Comparison of ENCODE assay signal across 14 cellular contexts in genomic region chr4:142416121-142416520, GRCh38.
DNase-seq lines count a peak whose midpoint lies in the region; ATAC-seq and TF ChIP-seq lines count a peak whose summit lies in the region.
"Had no signal": no experiment of that assay in that cellular context is flagged by ENCODE, and none has a peak within 500 bp of the region (broad histone marks: within the 10 kb centered on the region; RNA-seq: fewer than 3 reads in every experiment).

No MANE protein-coding gene starts in this region.

- ATAC-seq in foreskin keratinocyte = peak; percentile 82
- no peak for ATAC-seq in GM21717 (IDR thresholded peaks at IDR 0.05; ENCODE audit: unreplicated experiment)

- H3K36me3 ChIP-seq in CD8-positive, alpha-beta memory T cell (ENCODE audit: insufficient read depth, low read length) = no peaks in the 10 kb centered on the region
- H3K36me3 ChIP-seq: ovary, Peyer's patch, transverse colon had no signal

- peaks cover 42% of the 10 kb centered on the region for H3K4me1 ChIP-seq in CD8-positive, alpha-beta memory T cell (ENCODE audit: insufficient read depth, low read length)
- H3K4me1 ChIP-seq in foreskin keratinocyte = peaks cover 30% of the 10 kb centered on the region
- H3K4me1 ChIP-seq: Caco-2, Peyer's patch, transverse colon had no signal

- no peaks in the 10 kb centered on the region for H3K9me3 ChIP-seq in CD8-positive, alpha-beta memory T cell (ENCODE audit: low read length)
- H3K9me3 ChIP-seq: Caco-2, ovary, Peyer's patch, transverse colon had no signal

- no peak overlapping the region for H3K27ac ChIP-seq in CD8-positive, alpha-beta memory T cell (ENCODE audit: low read depth, low read length)
- peak overlapping the region; percentile 85 for H3K27ac ChIP-seq in foreskin keratinocyte
- H3K27ac ChIP-seq: ovary had no signal

- DNase-seq in CD8-positive, alpha-beta memory T cell = no peak
- DNase-seq in HS-27A (ENCODE audit: low read depth) (peak; percentile 59), foreskin keratinocyte (peak; percentile 84 to 85), NOMO-1 treated with DMSO at 0.1 percent for 48 hours (lab: John Stamatoyannopoulos, UW; ENCODE audit: unreplicated experiment) (no peak), cortex of kidney (lab: John Stamatoyannopoulos, UW) (no peak), NK-92 (lab: John Stamatoyannopoulos, UW; ENCODE audit: unreplicated experiment) (no peak)
- DNase-seq in activated naive CD8-positive, alpha-beta T cell treated with anti-CD3 and anti-CD28 coated beads for 36 hours = no peak
- DNase-seq: Caco-2; NCI-H1092 treated with DMSO at 0.1 percent for 48 hours; ovary; Peyer's patch; stimulated activated CD4-positive, alpha-beta T cell treated with anti-CD3 and anti-CD28 coated beads, Interleukin-12 subunit alpha, Interleukin-12 subunit beta, amount 100 ng/mL, for 4 hours; transverse colon had no signal

- H3K4me3 Mint-ChIP-seq in CD8-positive, alpha-beta memory T cell = peak overlapping the region in 5 of 7 donors; percentile 21 to 72 (median 69)
- no peak overlapping the region for H3K4me3 Mint-ChIP-seq in activated naive CD8-positive, alpha-beta T cell treated with anti-CD3 and anti-CD28 coated beads for 36 hours

- CTCF ChIA-PET in CD8-positive, alpha-beta memory T cell (lab: Charles Lee) = interaction anchor here (1.4 to 1.7 kb wide), 3 partner anchors 13 to 61 kb away, joined by 4 to 6 read pairs (median 5); no protein-coding TSS in a partner anchor

- no peaks in the 10 kb centered on the region for H3K27me3 ChIP-seq in CD8-positive, alpha-beta memory T cell (ENCODE audit: insufficient read depth, low read length, poor library complexity, severe bottlenecking)
- H3K27me3 ChIP-seq in foreskin keratinocyte = no peaks in the 10 kb centered on the region
- H3K27me3 ChIP-seq: ovary, Peyer's patch, transverse colon had no signal

- H3K9me3 Mint-ChIP-seq in CD8-positive, alpha-beta memory T cell = no peaks in the 10 kb centered on the region
- peaks cover 10% of the 10 kb centered on the region for H3K9me3 Mint-ChIP-seq in activated naive CD8-positive, alpha-beta T cell treated with anti-CD3 and anti-CD28 coated beads for 36 hours

- H3K4me3 ChIP-seq in CD8-positive, alpha-beta memory T cell (ENCODE audit: low read length) = peak overlapping the region; percentile 39
- H3K4me3 ChIP-seq: ovary, Peyer's patch, transverse colon had no signal

- no peaks in the 10 kb centered on the region for H3K27me3 Mint-ChIP-seq in CD8-positive, alpha-beta memory T cell
- no peaks in the 10 kb centered on the region for H3K27me3 Mint-ChIP-seq in activated naive CD8-positive, alpha-beta T cell treated with anti-CD3 and anti-CD28 coated beads for 36 hours

- TF ChIP-seq CTCF in foreskin keratinocyte (conservative IDR thresholded peaks at IDR 0.05) = no peak

- POLR2A ChIA-PET in CD8-positive, alpha-beta memory T cell (lab: Charles Lee) = interaction anchor here (1.3 to 1.9 kb wide), 2 partner anchors 10 to 13 kb away, joined by 5 to 19 read pairs; no protein-coding TSS in a partner anchor

- H3K36me3 Mint-ChIP-seq in CD8-positive, alpha-beta memory T cell = no peaks in the 10 kb centered on the region
- H3K36me3 Mint-ChIP-seq in activated naive CD8-positive, alpha-beta T cell treated with anti-CD3 and anti-CD28 coated beads for 36 hours = peaks cover 16% of the 10 kb centered on the region

- peaks cover 22 to 41% (median 40%) of the 10 kb centered on the region in 3 donors for H3K4me1 Mint-ChIP-seq in CD8-positive, alpha-beta memory T cell
- H3K4me1 Mint-ChIP-seq in activated naive CD8-positive, alpha-beta T cell treated with anti-CD3 and anti-CD28 coated beads for 36 hours = peaks cover 65% of the 10 kb centered on the region

- H3K27ac Mint-ChIP-seq in CD8-positive, alpha-beta memory T cell = peak overlapping the region; percentile 8 to 97 (median 84)
- H3K27ac Mint-ChIP-seq in activated naive CD8-positive, alpha-beta T cell treated with anti-CD3 and anti-CD28 coated beads for 36 hours = peak overlapping the region; percentile 94

Comparison
In these comparisons a context has a peak if more than half of its experiments do, and no peak if none do; other contexts are left out.
1. DNase-seq: peak in HS-27A (single experiment) and foreskin keratinocyte (2 of 2); none in CD8-positive, alpha-beta memory T cell (0 of 5), activated naive CD8-positive, alpha-beta T cell treated with anti-CD3 and anti-CD28 coated beads for 36 hours (single experiment), NOMO-1 treated with DMSO at 0.1 percent for 48 hours (single experiment), cortex of kidney (single experiment) and NK-92 (single experiment).